Comparison of ENCODE assay signal across 11 cellular contexts in the genomic region with DNA sequence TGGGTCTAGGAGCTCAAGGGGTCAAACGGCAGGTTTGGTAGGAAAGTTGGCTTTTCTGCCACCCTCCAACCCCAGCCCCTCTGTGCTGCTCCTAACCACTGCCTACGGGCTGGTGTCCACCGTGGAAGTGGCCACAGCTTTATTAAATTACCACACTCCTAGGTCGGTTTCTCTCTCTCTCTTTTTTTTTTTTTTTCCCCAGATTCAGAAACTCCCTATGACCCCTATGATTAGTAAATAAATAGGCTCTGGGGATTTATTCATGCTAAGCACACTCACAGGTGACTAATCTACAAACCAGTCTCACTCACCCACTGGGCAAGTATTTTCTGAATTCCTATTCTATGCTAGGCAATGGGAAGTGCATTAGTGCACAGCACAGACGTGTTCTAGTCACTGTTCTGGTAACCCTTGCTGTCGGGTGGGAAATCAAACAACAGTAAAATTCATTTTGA. TPM values are rescaled to one million over a fixed set of nuclear protein-coding genes. Genes with fewer than 3 reads are reported as not detected.
DNase-seq lines count a peak whose midpoint lies in the region; ATAC-seq, FAIRE-seq and TF ChIP-seq lines count a peak whose summit lies in the region.
"Had no signal": no experiment of that assay in that cellular context is flagged by ENCODE, and none has a peak within 500 bp of the region (broad histone marks: within the 10 kb centered on the region; RNA-seq: fewer than 3 reads in every experiment).

No MANE protein-coding gene starts in this region.

- peaks cover 2% of the 10 kb centered on the region for H3K9me3 Mint-ChIP-seq in Calu3 (ENCODE audit: low read depth, unreplicated experiment)

- H3K4me1 Mint-ChIP-seq in Calu3 (ENCODE audit: low read depth, unreplicated experiment), result peaks cover 82% of the 10 kb centered on the region

- peak overlapping the region; percentile 51 for H3K4me3 Mint-ChIP-seq in Calu3 (ENCODE audit: low read depth, unreplicated experiment)

- H3K36me3 Mint-ChIP-seq in Calu3 (ENCODE audit: insufficient read depth, unreplicated experiment), result peaks cover 38% of the 10 kb centered on the region

- H3K79me2 ChIP-seq in PC-3 (ENCODE audit: low read length), result no peaks in the 10 kb centered on the region

- POLR2A ChIA-PET in PC-3 (lab: Charles Lee; ENCODE audit: unreplicated experiment), result interaction anchor here (0.6 to 0.7 kb wide), 3 partner anchors 68 to 297 kb away, joined by 3 to 4 read pairs (median 3); partner anchors contain the start of gene GPRC5A

- peak; percentile 68 for ATAC-seq in PC-3
- peak in 3 of 4 donors; percentile 25 to 34 (median 26) for ATAC-seq in pancreas
- no peak for ATAC-seq in HG02981 (IDR thresholded peaks at IDR 0.05; ENCODE audit: unreplicated experiment)
- ATAC-seq: K562 had no signal

- H3K27ac ChIP-seq in PC-3 (ENCODE audit: low read length) (peak overlapping the region; percentile 100), pancreas (peak overlapping the region in 2 of 4 donors; percentile 46 to 51), coronary artery (no peak overlapping the region)
- H3K27ac ChIP-seq: right atrium auricular region had no signal

- TF ChIP-seq CTCF in Calu3 (IDR thresholded peaks at IDR 0.05; ENCODE audit: unreplicated experiment) (no peak), PC-3 (conservative IDR thresholded peaks at IDR 0.05; ENCODE audit: low read depth, low read length) (no peak), pancreas (IDR thresholded peaks at IDR 0.05) (no peak), coronary artery (IDR thresholded peaks at IDR 0.05) (no peak)

- H3K27ac Mint-ChIP-seq in Calu3 (ENCODE audit: unreplicated experiment), result peak overlapping the region; percentile 97

- 60 to 69% methylated on average over 6 of the region's 6 CpGs for WGBS in pancreas, 2 donors

- H3K4me2 ChIP-seq in PC-3 (ENCODE audit: low read length), result peak overlapping the region; percentile 81

- BruUV-seq in Calu3 (replicated peaks; lab: Mats Ljungman, UMichigan) (no TSS peak), PC-3 (replicated peaks; lab: Mats Ljungman, UMichigan) (no TSS peak)

- CTCF ChIA-PET in Calu3 (lab: Charles Lee) (interaction anchor here (0.7 to 2.7 kb wide), 11 partner anchors 9 to 407 kb away, joined by 3 to 17 read pairs (median 4); partner anchors contain the start of genes DDX47 and GPRC5A), PC-3 (lab: Charles Lee) (interaction anchor here (0.7 kb wide), 1 partner anchor 40 kb away, joined by 4 read pairs; no protein-coding TSS in a partner anchor)

- peak overlapping the region; percentile 62 for H3K4me3 ChIP-seq in PC-3 (ENCODE audit: low read length)
- no peak overlapping the region for H3K4me3 ChIP-seq in pancreas
- no peak overlapping the region for H3K4me3 ChIP-seq in coronary artery
- H3K4me3 ChIP-seq: K562, right atrium auricular region had no signal

- intact Hi-C loops in Calu3 (cut with micrococcal nuclease; ENCODE audit: unreplicated experiment) (loop anchor here (1.0 to 10.0 kb wide), 5 partner anchors 15 to 390 kb away; partner anchors contain the start of gene EMP1), PC-3 (cut with micrococcal nuclease) (loop anchor here (5.0 to 10.0 kb wide), 2 partner anchors 33 to 290 kb away; no protein-coding TSS in a partner anchor), pancreas (cut with DNase I) (no loop called here)

- H3K9me3 ChIP-seq in PC-3 (ENCODE audit: low read length) (no peaks in the 10 kb centered on the region), pancreas (no peaks in the 10 kb centered on the region)
- H3K9me3 ChIP-seq: right atrium auricular region had no signal

- no peaks in the 10 kb centered on the region for H3F3A ChIP-seq in PC-3 (ENCODE audit: low read length, unreplicated experiment)

- no peak for FAIRE-seq in pancreas (lab: Jason Lieb, UNC)
- FAIRE-seq: K562 had no signal

- peaks cover 72% of the 10 kb centered on the region for H3K4me1 ChIP-seq in PC-3 (ENCODE audit: insufficient read depth, low read length)
- H3K4me1 ChIP-seq in pancreas, result peaks cover 0 to 7% (median 0%) of the 10 kb centered on the region in 3 donors

- H3K9ac ChIP-seq in PC-3 (ENCODE audit: low read length), result peak overlapping the region; percentile 97

- H3K27me3 ChIP-seq in PC-3 (ENCODE audit: low read length) (no peaks in the 10 kb centered on the region), pancreas (no peaks in the 10 kb centered on the region)
- H3K27me3 ChIP-seq: right atrium auricular region had no signal

- H3K9me2 ChIP-seq in PC-3 (replicated peaks; ENCODE audit: low read length), result no peaks in the 10 kb centered on the region

- H3K27me3 Mint-ChIP-seq in Calu3 (ENCODE audit: unreplicated experiment), result no peaks in the 10 kb centered on the region

- H2AFZ ChIP-seq in PC-3 (ENCODE audit: low read length), result no peak overlapping the region

- DNase-seq in Calu3 (peak; percentile 66), PC-3 (peak; percentile 94), dermis blood vessel endothelial cell (peak; percentile 70), pancreas (no peak), coronary artery (ENCODE audit: low spot score) (no peak), NCI-H748 (lab: John Stamatoyannopoulos, UW; ENCODE audit: unreplicated experiment) (no peak), NCI-H2029 treated with DMSO at 0.1 percent for 48 hours (lab: John Stamatoyannopoulos, UW) (no peak)
- DNase-seq: hypothalamus had no signal

- no peaks in the 10 kb centered on the region for H4K20me1 ChIP-seq in PC-3 (ENCODE audit: low read length)

- H3K36me3 ChIP-seq in PC-3 (ENCODE audit: low read depth, low read length), result no peaks in the 10 kb centered on the region
- H3K36me3 ChIP-seq in pancreas, result no peaks in the 10 kb centered on the region
- H3K36me3 ChIP-seq: right atrium auricular region had no signal

RNA-seq across cellular contexts. Expression of gene DDX47, which starts 8.7 kb away (rescaled TPM):
- total RNA-seq in Calu3 (2022) (60.2 and 60.5 TPM in 2 replicates), PC-3 (2014; rRNA removed) (58.9 and 59.0 TPM in 2 replicates), dermis blood vessel endothelial cell (83.0 and 87.7 TPM in 2 replicates), pancreas (10 to 100 TPM; 21.6 to 29.1 (median 26.2) TPM)
- 10 to 100 TPM; 17.9 to 34.5 TPM for polyA plus RNA-seq in pancreas

RNA-seq across cellular contexts. Expression of gene APOLD1, which starts 19.0 kb away (rescaled TPM):
- total RNA-seq in Calu3 (2022), result 5.2 and 5.3 TPM in 2 replicates
- 2.8 and 3.5 TPM in 2 replicates for total RNA-seq in PC-3 (2014; rRNA removed)
- 35.6 and 63.8 TPM in 2 replicates for total RNA-seq in dermis blood vessel endothelial cell
- total RNA-seq in pancreas, result 1 to 10 TPM; 1.8 to 4.6 (median 3.0) TPM
- polyA plus RNA-seq in pancreas, result 1 to 10 TPM; 1.6 to 6.4 TPM

Comparison
In these comparisons a context has a peak if more than half of its experiments do, and no peak if none do; other contexts are left out.
1. DNase-seq: peak in Calu3 (single experiment), PC-3 (single experiment) and dermis blood vessel endothelial cell (single experiment); none in pancreas (0 of 6), coronary artery (single experiment), NCI-H748 (single experiment) and NCI-H2029 treated with DMSO at 0.1 percent for 48 hours (single experiment).
2. intact Hi-C loops: an anchor here in Calu3 (1.0 to 10.0 kb wide) and PC-3 (5.0 to 10.0 kb wide); none called in pancreas.